ENCODE assay signal across 18 cellular contexts in genomic region chr12:109519787-109520186, GRCh38. TPM values are rescaled to one million over a fixed set of nuclear protein-coding genes. Genes with fewer than 3 reads are reported as not detected.
DNase-seq lines count a peak whose midpoint lies in the region; ATAC-seq and TF ChIP-seq lines count a peak whose summit lies in the region.
"Had no signal": no experiment of that assay in that cellular context is flagged by ENCODE, and none has a peak within 500 bp of the region (broad histone marks: within the 10 kb centered on the region; RNA-seq: fewer than 3 reads in every experiment).

No MANE protein-coding gene starts in this region.

- WGBS in SK-N-SH (ENCODE audit: low lambda C conversion rate) = 90% methylated on average over 6 of the region's 6 CpGs

- H3K27me3 ChIP-seq in SK-N-SH (ENCODE audit: insufficient read depth) = no peaks in the 10 kb centered on the region
- H3K27me3 ChIP-seq: upper lobe of left lung had no signal

- H3K79me2 ChIP-seq in SK-N-SH (ENCODE audit: insufficient read depth) = no peaks in the 10 kb centered on the region

- no peak for TF ChIP-seq RAD21 in SK-N-SH (IDR thresholded peaks at IDR 0.05; ENCODE audit: low read length)

- peaks cover 7% of the 10 kb centered on the region for H3F3A ChIP-seq in SK-N-SH (replicated peaks; ENCODE audit: insufficient read depth)

- TF ChIP-seq CTCF in SK-N-SH (IDR thresholded peaks at IDR 0.05) = no peak
- TF ChIP-seq CTCF in mesothelial cell of epicardium (IDR thresholded peaks at IDR 0.05; ENCODE audit: unreplicated experiment) = no peak

- no peak overlapping the region for H3K4me3 ChIP-seq in SK-N-SH (ENCODE audit: low read depth in 2 of 2, low read length in 1 of 2)
- H3K4me3 ChIP-seq: upper lobe of left lung had no signal

- H2AFZ ChIP-seq in SK-N-SH (ENCODE audit: low read depth) = no peak overlapping the region

- peaks cover 5 to 79% of the 10 kb centered on the region in 2 experiments for H3K36me3 ChIP-seq in SK-N-SH (replicated peaks in 1 of 2; ENCODE audit: control insufficient read depth in 1 of 2, insufficient read depth in 2 of 2, low read length in 1 of 2)

- ATAC-seq in SK-N-SH treated with all-trans-retinoic acid at 6 μM for 48 hours (no peak), GM18498 (IDR thresholded peaks at IDR 0.05; ENCODE audit: unreplicated experiment) (no peak)
- no peak for ATAC-seq in stimulated activated naive B cell treated with anti-CD40 and anti-IgM and Interleukin-4, amounts not matched to agents 10 μg/mL and 1 μg/mL and 100 μg/mL, for 72 hours (replicated peaks)
- ATAC-seq: activated T-helper 17 cell treated with anti-CD3 and anti-CD28 coated beads, Interleukin-2, amount 50 U/mL, for 72 hours had no signal

- H3K9me2 ChIP-seq in SK-N-SH = no peaks in the 10 kb centered on the region

- H3K4me2 ChIP-seq in SK-N-SH = no peak overlapping the region

- H3K27ac ChIP-seq in SK-N-SH (ENCODE audit: low read depth in 2 of 2, low read length in 1 of 2) = peak overlapping the region; percentile 57 to 89
- H3K27ac ChIP-seq: 22Rv1, upper lobe of left lung had no signal

- no peaks in the 10 kb centered on the region for H3K9me3 Mint-ChIP-seq in mesothelial cell of epicardium
- no peaks in the 10 kb centered on the region for H3K9me3 Mint-ChIP-seq in stimulated activated naive B cell treated with anti-CD40 and anti-IgM and Interleukin-4, amounts not matched to agents 10 μg/mL and 1 μg/mL and 100 μg/mL, for 72 hours
- H3K9me3 Mint-ChIP-seq: activated B cell treated with CpG ODN at 0.5 μM for 24 hours; activated T-helper 17 cell treated with anti-CD3 and anti-CD28 coated beads, Interleukin-2, amount 50 U/mL, for 72 hours; immature natural killer cell had no signal

- H4K20me1 ChIP-seq in SK-N-SH (ENCODE audit: insufficient read depth) = no peaks in the 10 kb centered on the region

- DNase-seq in SK-N-SH (no peak), dermis blood vessel endothelial cell (peak; percentile 7), mesothelial cell of epicardium (ENCODE audit: low spot score in 2 of 2, unreplicated experiment in 2 of 2) (no peak), posterior cingulate gyrus (no peak), NCI-H446 (lab: John Stamatoyannopoulos, UW) (no peak)
- no peak for DNase-seq in stimulated activated naive B cell treated with anti-CD40 and anti-IgM and Interleukin-4, amounts not matched to agents 10 μg/mL and 1 μg/mL and 100 μg/mL, for 72 hours
- DNase-seq: activated B cell treated with CpG ODN at 0.5 μM for 24 hours, C1 segment of cervical spinal cord, GDM1, immature natural killer cell, mammary epithelial cell, NCI-H446 treated with DMSO at 0.1 percent for 48 hours, T-helper 2 cell, upper lobe of left lung had no signal

- no peak overlapping the region for H3K4me3 Mint-ChIP-seq in mesothelial cell of epicardium
- H3K4me3 Mint-ChIP-seq in stimulated activated naive B cell treated with anti-CD40 and anti-IgM and Interleukin-4, amounts not matched to agents 10 μg/mL and 1 μg/mL and 100 μg/mL, for 72 hours = no peak overlapping the region
- H3K4me3 Mint-ChIP-seq: activated B cell treated with CpG ODN at 0.5 μM for 24 hours; activated T-helper 17 cell treated with anti-CD3 and anti-CD28 coated beads, Interleukin-2, amount 50 U/mL, for 72 hours; immature natural killer cell had no signal

- H3K27ac Mint-ChIP-seq in mesothelial cell of epicardium = peak overlapping the region; percentile 60
- peak overlapping the region; percentile 73 for H3K27ac Mint-ChIP-seq in stimulated activated naive B cell treated with anti-CD40 and anti-IgM and Interleukin-4, amounts not matched to agents 10 μg/mL and 1 μg/mL and 100 μg/mL, for 72 hours
- H3K27ac Mint-ChIP-seq: activated B cell treated with CpG ODN at 0.5 μM for 24 hours; activated T-helper 17 cell treated with anti-CD3 and anti-CD28 coated beads, Interleukin-2, amount 50 U/mL, for 72 hours had no signal

- POLR2A ChIA-PET in SK-N-SH (lab: Yijun Ruan, JAX) = interaction anchor here (1.1 to 1.2 kb wide), 2 partner anchors 10 to 201 kb away, joined by 3 to 5 read pairs; no protein-coding TSS in a partner anchor

- H3K4me1 ChIP-seq in SK-N-SH (ENCODE audit: control insufficient read depth in 1 of 2, insufficient read depth in 2 of 2, low read depth in 1 of 2, low read length in 1 of 2) = peaks cover 14 to 59% of the 10 kb centered on the region in 2 experiments; a peak in 3 of 4 replicates
- H3K4me1 ChIP-seq: upper lobe of left lung had no signal

- no peak overlapping the region; the same call in 1 of the 2 replicates for H3K9ac ChIP-seq in SK-N-SH

- CTCF ChIA-PET in SK-N-SH (lab: Yijun Ruan, JAX) = interaction anchor here (0.8 to 10.5 kb wide), 34 partner anchors 8 to 362 kb away, joined by 3 to 173 read pairs (median 4); partner anchors contain the start of genes FAM222A, MMAB and MVK

- no peaks in the 10 kb centered on the region for H3K27me3 Mint-ChIP-seq in mesothelial cell of epicardium (ENCODE audit: low read depth)
- no peaks in the 10 kb centered on the region for H3K27me3 Mint-ChIP-seq in stimulated activated naive B cell treated with anti-CD40 and anti-IgM and Interleukin-4, amounts not matched to agents 10 μg/mL and 1 μg/mL and 100 μg/mL, for 72 hours
- H3K27me3 Mint-ChIP-seq: activated B cell treated with CpG ODN at 0.5 μM for 24 hours; activated T-helper 17 cell treated with anti-CD3 and anti-CD28 coated beads, Interleukin-2, amount 50 U/mL, for 72 hours had no signal

- no peak for TF ChIP-seq EP300 in SK-N-SH (IDR thresholded peaks at IDR 0.05; ENCODE audit: borderline replicate concordance in 1 of 2, low read depth in 1 of 2, low read length in 1 of 2)

- peaks cover 32% of the 10 kb centered on the region for H3K36me3 Mint-ChIP-seq in mesothelial cell of epicardium
- peaks cover 49 to 72% of the 10 kb centered on the region in 2 donors for H3K36me3 Mint-ChIP-seq in stimulated activated naive B cell treated with anti-CD40 and anti-IgM and Interleukin-4, amounts not matched to agents 10 μg/mL and 1 μg/mL and 100 μg/mL, for 72 hours

- no peaks in the 10 kb centered on the region for H3K9me3 ChIP-seq in SK-N-SH
- H3K9me3 ChIP-seq: upper lobe of left lung had no signal

- no peaks in the 10 kb centered on the region for H3K4me1 Mint-ChIP-seq in mesothelial cell of epicardium
- no peaks in the 10 kb centered on the region for H3K4me1 Mint-ChIP-seq in stimulated activated naive B cell treated with anti-CD40 and anti-IgM and Interleukin-4, amounts not matched to agents 10 μg/mL and 1 μg/mL and 100 μg/mL, for 72 hours
- H3K4me1 Mint-ChIP-seq: activated B cell treated with CpG ODN at 0.5 μM for 24 hours; activated T-helper 17 cell treated with anti-CD3 and anti-CD28 coated beads, Interleukin-2, amount 50 U/mL, for 72 hours had no signal

- intact Hi-C loops in posterior cingulate gyrus (cut with DNase I) = loop anchor here (2.0 to 10.0 kb wide), 3 partner anchors 55 to 255 kb away; partner anchors contain the start of genes MMAB and MVK

TF ChIP-seq in SK-N-SH, 30 proteins besides CTCF, POLR2A, EP300 and RAD21 (continues in another document):
- TF ChIP-seq JUND (IDR thresholded peaks at IDR 0.05) (no peak), GATA2 (CRISPR knock-in tag; IDR thresholded peaks at IDR 0.05) (no peak), IRF3 (IDR thresholded peaks at IDR 0.05; ENCODE audit: low read depth, low read length) (no peak)

TF ChIP-seq in SK-N-SH treated with all-trans-retinoic acid at 6 μM for 48 hours, 23 proteins besides CTCF, POLR2A, EP300 and RAD21 (continues in another document):
- TF ChIP-seq CREB5 (CRISPR knock-in tag; IDR thresholded peaks at IDR 0.05; ENCODE audit: low read depth) (no peak), SNAI2 (CRISPR knock-in tag; IDR thresholded peaks at IDR 0.05) (no peak)

RNA-seq across cellular contexts. Expression of gene UBE3B, which starts 42.4 kb away (rescaled TPM):
- polyA plus RNA-seq in SK-N-SH (2012; rRNA removed) = 28.6 and 31.9 TPM in 2 replicates
- 20.3 and 23.0 TPM in 2 replicates for polyA plus RNA-seq in SK-N-SH (2012; cell fraction: cytosol; rRNA removed)
- polyA plus RNA-seq in SK-N-SH (2012; cell fraction: nucleus; rRNA removed) = 60.4 and 65.8 TPM in 2 replicates
- total RNA-seq in dermis blood vessel endothelial cell = 54.1 and 60.0 TPM in 2 replicates
- 41.4 to 47.1 TPM (median 42.8 TPM) in 3 replicates for total RNA-seq in mesothelial cell of epicardium

RNA-seq across cellular contexts. Expression of gene KCTD10, which starts 42.7 kb away (rescaled TPM):
- 66.9 and 92.9 TPM in 2 replicates for polyA plus RNA-seq in SK-N-SH (2012; rRNA removed)
- 69.6 and 99.0 TPM in 2 replicates for polyA plus RNA-seq in SK-N-SH (2012; cell fraction: cytosol; rRNA removed)
- 93.8 and 122 TPM in 2 replicates for polyA plus RNA-seq in SK-N-SH (2012; cell fraction: nucleus; rRNA removed)
- total RNA-seq in dermis blood vessel endothelial cell (74.5 and 85.6 TPM in 2 replicates), mesothelial cell of epicardium (54.0 to 56.2 TPM (median 54.8 TPM) in 3 replicates)

RNA-seq across cellular contexts. Expression of gene MMAB, which starts 53.5 kb away (rescaled TPM):
- 14.8 and 15.9 TPM in 2 replicates for polyA plus RNA-seq in SK-N-SH (2012; rRNA removed)
- polyA plus RNA-seq in SK-N-SH (2012; cell fraction: cytosol; rRNA removed) = 11.7 and 14.3 TPM in 2 replicates
- 18.6 and 20.3 TPM in 2 replicates for polyA plus RNA-seq in SK-N-SH (2012; cell fraction: nucleus; rRNA removed)
- total RNA-seq in dermis blood vessel endothelial cell (14.0 and 26.9 TPM in 2 replicates), mesothelial cell of epicardium (24.3 to 26.4 TPM (median 26.2 TPM) in 3 replicates)

RNA-seq across cellular contexts. Expression of gene MVK, which starts 53.8 kb away (rescaled TPM):
- 6.3 and 7.0 TPM in 2 replicates for polyA plus RNA-seq in SK-N-SH (2012; rRNA removed)
- 2.8 and 5.3 TPM in 2 replicates for polyA plus RNA-seq in SK-N-SH (2012; cell fraction: cytosol; rRNA removed)
- polyA plus RNA-seq in SK-N-SH (2012; cell fraction: nucleus; rRNA removed) = 9.3 and 10.3 TPM in 2 replicates
- total RNA-seq in dermis blood vessel endothelial cell = 18.2 and 34.2 TPM in 2 replicates
- total RNA-seq in mesothelial cell of epicardium = 17.3 to 19.6 TPM (median 18.0 TPM) in 3 replicates
